ENCODE assay signal across 8 cellular contexts in the genomic region with DNA sequence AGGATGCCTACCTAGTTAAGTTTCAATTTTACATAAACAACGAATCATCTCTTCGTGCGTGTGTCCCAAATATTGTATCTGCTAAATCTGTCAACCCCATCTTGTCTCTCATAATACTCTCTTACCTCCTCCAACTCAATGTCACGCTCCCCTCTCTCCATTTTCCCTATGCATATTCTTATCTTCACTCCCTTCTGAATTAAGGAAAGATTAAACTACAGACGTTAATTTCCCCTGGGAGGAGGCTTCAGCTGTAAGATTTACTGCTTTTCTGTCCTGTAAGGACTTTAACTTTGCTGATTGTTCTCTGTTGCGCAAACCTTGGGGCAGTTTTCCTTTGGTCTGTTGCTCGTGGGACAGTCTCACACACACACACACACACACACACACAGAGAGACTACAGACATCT. TPM values are rescaled to one million over a fixed set of nuclear protein-coding genes. Genes with fewer than 3 reads are reported as not detected.
A peak's percentile ranks its signal among the peaks of the same experiment; 100 is the strongest.
DNase-seq lines count a peak whose midpoint lies in the region; ATAC-seq and TF ChIP-seq lines count a peak whose summit lies in the region.

No MANE protein-coding gene starts in this region.

- TF ChIP-seq CTCF in endodermal cell (conservative IDR thresholded peaks at IDR 0.05) = no peak

- peaks cover 5% of the 10 kb centered on the region for H3K4me1 Mint-ChIP-seq in endodermal cell

- H3K4me1 ChIP-seq in endodermal cell (ENCODE audit: control insufficient read depth, insufficient read depth, low read length) = no peaks in the 10 kb centered on the region

- peak; percentile 22 for ATAC-seq in GM19023 (IDR thresholded peaks at IDR 0.05; ENCODE audit: unreplicated experiment)

- 70 to 90% methylated on average over 2 to 7 of the region's 7 CpGs for WGBS in endodermal cell (ENCODE audit: insufficient coverage in 1 of 2, insufficient read length in 1 of 2), 2 experiments

- no peaks in the 10 kb centered on the region for H3K27me3 ChIP-seq in endodermal cell (ENCODE audit: control insufficient read depth, insufficient read depth, low read length, poor library complexity, severe bottlenecking)

- DNase-seq in Ammon's horn (ENCODE audit: low spot score) = peak; percentile 1
- DNase-seq in SHP77 treated with DMSO at 0.1 percent for 48 hours (lab: John Stamatoyannopoulos, UW) = peak; percentile 24
- no peak for DNase-seq in endodermal cell
- peak; percentile 33 for DNase-seq in myocyte (ENCODE audit: low read depth)
- DNase-seq in NCI-H2081 treated with DMSO at 0.1 percent for 48 hours (lab: John Stamatoyannopoulos, UW) = no peak
- no peak for DNase-seq in RKO (ENCODE audit: low spot score)
- DNase-seq in activated CD8-positive, alpha-beta memory T cell treated with anti-CD3 and anti-CD28 coated beads for 24 hours = no peak

- peaks cover 1% of the 10 kb centered on the region for H3K27me3 Mint-ChIP-seq in endodermal cell (ENCODE audit: insufficient read depth)

- peak overlapping the region; percentile 83 for H3K4me3 Mint-ChIP-seq in endodermal cell

- no peaks in the 10 kb centered on the region for H3K36me3 ChIP-seq in endodermal cell (ENCODE audit: control insufficient read depth, insufficient read depth, low read length)

- H3K4me3 ChIP-seq in endodermal cell (ENCODE audit: low read length) = peak overlapping the region; percentile 88

- H3K9ac ChIP-seq in endodermal cell (ENCODE audit: extremely low read depth, low read length, poor library complexity, severe bottlenecking) = no peak overlapping the region

- H3K36me3 Mint-ChIP-seq in endodermal cell (ENCODE audit: low read depth) = no peaks in the 10 kb centered on the region

- H3K9me3 ChIP-seq in endodermal cell (ENCODE audit: control insufficient read depth, low read length) = no peaks in the 10 kb centered on the region

- H3K27ac ChIP-seq in endodermal cell (ENCODE audit: low read depth, low read length) = peak overlapping the region; percentile 41

- H3K9me3 Mint-ChIP-seq in endodermal cell = peaks cover 41% of the 10 kb centered on the region

- peak overlapping the region; percentile 92 for H3K27ac Mint-ChIP-seq in endodermal cell

RNA-seq across cellular contexts. Expression of gene ABCB7, which starts 0.5 kb away (rescaled TPM):
- total RNA-seq in endodermal cell = 10 to 100 TPM; 38.2 to 40.0 TPM
- polyA plus RNA-seq in endodermal cell (2013, experiment 1 of 2) = 29.6 TPM
- 26.0 TPM for polyA plus RNA-seq in endodermal cell (2013, experiment 2 of 2)
- 37.4 and 37.5 TPM in 2 replicates for total RNA-seq in myocyte
- polyA plus RNA-seq in myocyte (2012) = 10.2 TPM

Comparison
In these comparisons a context has a peak if more than half of its experiments do, and no peak if none do; other contexts are left out.
1. DNase-seq: peak in Ammon's horn (single experiment), SHP77 treated with DMSO at 0.1 percent for 48 hours (single experiment) and myocyte (single experiment); none in endodermal cell (single experiment), NCI-H2081 treated with DMSO at 0.1 percent for 48 hours (single experiment), RKO (single experiment) and activated CD8-positive, alpha-beta memory T cell treated with anti-CD3 and anti-CD28 coated beads for 24 hours (single experiment).